8 cellular contexts compared by ENCODE assay signal in the genomic region with DNA sequence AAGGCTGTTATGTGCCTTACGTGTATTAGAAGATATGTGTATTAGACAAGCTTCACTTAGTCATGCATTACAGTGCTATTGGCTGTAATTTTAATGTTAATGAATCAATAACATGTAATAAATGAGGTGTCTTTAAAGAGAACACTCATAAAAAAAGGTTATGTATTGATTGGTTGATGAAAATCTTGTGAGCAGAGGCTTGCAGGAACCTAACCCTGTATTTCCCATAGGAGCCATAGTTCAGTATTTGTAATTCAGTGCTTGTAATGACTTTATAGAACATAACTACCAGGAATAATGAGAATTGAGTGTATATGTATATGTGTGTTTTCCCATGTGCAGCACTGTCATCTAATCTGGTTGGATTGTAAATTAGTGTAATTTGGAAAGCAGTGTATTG.
"Had no signal": no experiment of that assay in that cellular context is flagged by ENCODE, and none has a peak within 500 bp of the region (broad histone marks: within the 10 kb centered on the region; RNA-seq: fewer than 3 reads in every experiment).

No MANE protein-coding gene starts in this region.

- H3K4me3 ChIP-seq: GM12878 had no signal

- FAIRE-seq: G401.6, GM12878, GM12891, GM12892, GM18507, GM19239 had no signal

- DNase-seq: GDM1, GF-D8 had no signal
